ENCODE assay signal across 8 cellular contexts in the genomic region with DNA sequence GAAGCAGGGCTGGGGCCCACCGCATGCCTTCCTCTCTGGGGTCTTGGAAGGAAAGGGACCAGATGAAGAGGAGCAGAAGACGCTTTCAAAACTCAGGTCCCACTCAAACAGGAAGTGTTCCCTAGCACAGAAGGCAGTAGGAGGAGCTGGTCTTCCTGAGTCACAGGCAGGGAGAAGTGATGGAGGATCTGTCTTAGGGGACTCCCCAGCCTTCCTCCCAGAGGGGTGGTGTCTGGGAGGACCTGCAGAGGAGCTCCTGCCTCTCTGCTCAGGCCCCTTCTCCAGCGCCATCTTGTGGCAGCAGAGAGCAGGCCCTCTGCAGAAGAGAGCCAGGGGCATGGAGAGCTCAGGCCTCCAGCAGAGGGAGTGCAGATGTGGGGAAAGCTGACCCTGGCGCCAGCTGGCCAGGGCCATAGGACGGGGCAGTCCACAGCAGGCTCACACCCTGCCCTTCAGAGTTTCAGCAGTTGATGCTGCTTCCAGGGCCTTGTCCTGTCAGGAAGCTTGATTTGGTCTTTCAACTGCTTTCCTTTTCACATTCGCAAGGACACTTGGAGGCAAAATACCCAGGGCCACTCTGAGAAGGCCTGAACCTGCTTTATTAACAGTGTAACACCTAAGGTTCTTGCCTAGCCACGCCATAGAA.
DNase-seq lines count a peak whose midpoint lies in the region; ATAC-seq, FAIRE-seq and TF ChIP-seq lines count a peak whose summit lies in the region.

No MANE protein-coding gene starts in this region.

- TF ChIP-seq EP300 in tibial nerve (IDR thresholded peaks at IDR 0.05): no peak

- H3K27ac ChIP-seq in tibial nerve: peak overlapping the region in 3 of 4 donors; percentile 39 to 57 (median 43)

- H3K9me3 ChIP-seq in tibial nerve: no peaks in the 10 kb centered on the region

- ATAC-seq in GM21515 (IDR thresholded peaks at IDR 0.05; ENCODE audit: unreplicated experiment): peak; percentile 95
- peak; percentile 87 for ATAC-seq in omental fat pad (ENCODE audit: low FRiP score)

- DNase-seq in EH (ENCODE audit: low read depth): peak; percentile 86
- peak; percentile 59 for DNase-seq in HTR-8/SVneo (ENCODE audit: insufficient read length, low spot score)
- DNase-seq in RPMI8226: peak; percentile 86
- peak; percentile 69 for DNase-seq in activated T-helper 9 cell treated with anti-CD3 and anti-CD28 coated beads, Interleukin-2, amount 50 U/mL, for 16 hours (ENCODE audit: low read depth)
- DNase-seq in frontal cortex (ENCODE audit: low spot score in 2 of 2): peak; percentile 18 to 38
- peak; percentile 46 for DNase-seq in omental fat pad (ENCODE audit: low spot score)
- peak; percentile 63 to 75 for DNase-seq in tibial nerve (ENCODE audit: low spot score in 2 of 2)

- no peaks in the 10 kb centered on the region for H3K36me3 ChIP-seq in tibial nerve

- no peaks in the 10 kb centered on the region for H3K27me3 ChIP-seq in tibial nerve

- FAIRE-seq in HTR-8/SVneo (lab: Jason Lieb, UNC): peak; percentile 62
- no peak for FAIRE-seq in frontal cortex (lab: Jason Lieb, UNC)

- TF ChIP-seq POLR2A in tibial nerve (IDR thresholded peaks at IDR 0.05): no peak

- TF ChIP-seq CTCF in omental fat pad (IDR thresholded peaks at IDR 0.05) (peak in 1 of 3 donors; percentile 35), tibial nerve (IDR thresholded peaks at IDR 0.05) (peak; percentile 76 to 94 (median 81))

- peaks cover 0 to 10% (median 2%) of the 10 kb centered on the region in 4 donors for H3K4me1 ChIP-seq in tibial nerve

- WGBS in tibial nerve, 2 donors: 51 to 66% methylated on average over 7 of the region's 7 CpGs

- no peak overlapping the region for H3K4me3 ChIP-seq in tibial nerve

Comparison
In these comparisons a context has a peak if more than half of its experiments do, and no peak if none do; other contexts are left out.
1. DNase-seq: peak in every context shown above with its lines; median percentile 86 in EH; 86 in RPMI8226; 69 in activated T-helper 9 cell treated with anti-CD3 and anti-CD28 coated beads, Interleukin-2, amount 50 U/mL, for 16 hours; 69 in tibial nerve; 59 in HTR-8/SVneo; 46 in omental fat pad; 28 in frontal cortex.